In genomic region chr3:170357176-170357919, GRCh38 we compare ENCODE assay signal across 8 cellular contexts. TPM values are rescaled to one million over a fixed set of nuclear protein-coding genes. Genes with fewer than 3 reads are reported as not detected.
DNase-seq lines count a peak whose midpoint lies in the region; ATAC-seq, FAIRE-seq and TF ChIP-seq lines count a peak whose summit lies in the region.

Gene SKIL, plus strand, starts transcription at chr3:170357715. Its CDS starts 2,617 bp downstream, at chr3:170360332.

- H3K4me3 Mint-ChIP-seq in activated naive CD8-positive, alpha-beta T cell treated with anti-CD3 and anti-CD28 coated beads, Interleukin-2, amount 10 ng/mL, durations not matched to agents 7 days and 5 days: peak within 1 kb of the TSS; percentile 93

- H3K27me3 ChIP-seq in SU-DHL-6 (ENCODE audit: low read length) (no peaks in the 10 kb centered on the region), pancreas (no peaks in the 10 kb centered on the region), thyroid gland (no peaks in the 10 kb centered on the region)

- peaks cover 14% of the 10 kb centered on the region; the same call in 1 of the 2 replicates for H3K36me3 ChIP-seq in SU-DHL-6 (ENCODE audit: low read length)
- no peaks in the 10 kb centered on the region for H3K36me3 ChIP-seq in pancreas
- H3K36me3 ChIP-seq in thyroid gland: peaks cover 0 to 2% of the 10 kb centered on the region in 2 donors

- H3K27me3 Mint-ChIP-seq in activated naive CD8-positive, alpha-beta T cell treated with anti-CD3 and anti-CD28 coated beads, Interleukin-2, amount 10 ng/mL, durations not matched to agents 7 days and 5 days: peaks cover 8% of the 10 kb centered on the region

- TF ChIP-seq POLR2A in thyroid gland (IDR thresholded peaks at IDR 0.05): peak; percentile 68 to 94

- H3K4me1 Mint-ChIP-seq in activated naive CD8-positive, alpha-beta T cell treated with anti-CD3 and anti-CD28 coated beads, Interleukin-2, amount 10 ng/mL, durations not matched to agents 7 days and 5 days: peaks cover 25% of the 10 kb centered on the region

- H3K9ac ChIP-seq in SU-DHL-6 (ENCODE audit: low read length): peak within 1 kb of the TSS; percentile 97

- peak; percentile 98 for DNase-seq in GM12865 (ENCODE audit: low read depth)
- peak; percentile 91 for DNase-seq in NCI-H128 (lab: John Stamatoyannopoulos, UW; ENCODE audit: unreplicated experiment)
- peak; percentile 93 for DNase-seq in activated naive CD8-positive, alpha-beta T cell treated with anti-CD3 and anti-CD28 coated beads, Interleukin-2, amount 10 ng/mL, durations not matched to agents 7 days and 5 days
- DNase-seq in head of caudate nucleus: peak; percentile 93 to 98 (median 96)
- peak; percentile 96 to 99 (median 98) for DNase-seq in pancreas
- peak; percentile 98 to 99 for DNase-seq in thyroid gland

- H3K9me3 ChIP-seq in SU-DHL-6 (ENCODE audit: insufficient read depth, low read length) (no peaks in the 10 kb centered on the region), pancreas (no peaks in the 10 kb centered on the region), thyroid gland (no peaks in the 10 kb centered on the region)

- H3F3A ChIP-seq in SU-DHL-6 (ENCODE audit: insufficient read depth): peaks cover 46% of the 10 kb centered on the region

- 0 to 1% methylated on average over 49 to 110 of the region's 110 CpGs for WGBS in pancreas, 2 donors
- WGBS in thyroid gland, 2 donors: 0% methylated on average over 15 of the region's 110 CpGs; no CpG with 5 or more reads in 1 of the 2 donors

- ATAC-seq in HG02759 (IDR thresholded peaks at IDR 0.05; ENCODE audit: unreplicated experiment): peak; percentile 56
- ATAC-seq in activated naive CD8-positive, alpha-beta T cell treated with anti-CD3 and anti-CD28 coated beads, Interleukin-2, amount 10 ng/mL, durations not matched to agents 7 days and 5 days (ENCODE audit: low read depth): peak; percentile 80
- peak; percentile 72 to 86 (median 82) for ATAC-seq in pancreas

- H3K27ac Mint-ChIP-seq in activated naive CD8-positive, alpha-beta T cell treated with anti-CD3 and anti-CD28 coated beads, Interleukin-2, amount 10 ng/mL, durations not matched to agents 7 days and 5 days: peak within 1 kb of the TSS; percentile 95

- H3K4me1 ChIP-seq in pancreas: peaks cover 9 to 30% (median 14%) of the 10 kb centered on the region in 3 donors
- H3K4me1 ChIP-seq in thyroid gland: peaks cover 11 to 24% of the 10 kb centered on the region in 2 donors

- POLR2A ChIA-PET in activated naive CD8-positive, alpha-beta T cell treated with anti-CD3 and anti-CD28 coated beads, Interleukin-2, amount 10 ng/mL, durations not matched to agents 7 days and 5 days (lab: Charles Lee): interaction anchor here (0.6 to 2.4 kb wide), 15 partner anchors 9 to 589 kb away, joined by 3 to 12 read pairs (median 4); partner anchors contain the start of genes ACTRT3, MYNN, PHC3 and PRKCI

- H3K27ac ChIP-seq in SU-DHL-6 (ENCODE audit: low read depth, low read length): peak within 1 kb of the TSS; percentile 96
- peak within 1 kb of the TSS; percentile 91 to 99 (median 99) for H3K27ac ChIP-seq in pancreas
- peak within 1 kb of the TSS; percentile 89 to 100 (median 94) for H3K27ac ChIP-seq in thyroid gland

- peak within 1 kb of the TSS; percentile 62 for H3K4me3 ChIP-seq in GM12865 (ENCODE audit: low read depth, low read length)
- peak within 1 kb of the TSS; percentile 96 for H3K4me3 ChIP-seq in SU-DHL-6 (ENCODE audit: insufficient read depth, low read length, poor library complexity, severe bottlenecking)
- peak within 1 kb of the TSS; percentile 93 to 96 (median 94) for H3K4me3 ChIP-seq in pancreas
- H3K4me3 ChIP-seq in thyroid gland (replicated peaks in 1 of 3): peak within 1 kb of the TSS; percentile 52 to 96 (median 56)

- peak; percentile 3 for TF ChIP-seq CTCF in GM12865 (IDR thresholded peaks at IDR 0.05; ENCODE audit: insufficient read depth, low read depth, low read length, missing control alignments)
- TF ChIP-seq CTCF in SU-DHL-6 (IDR thresholded peaks at IDR 0.05; ENCODE audit: insufficient read depth, low read length, poor library complexity, severe bottlenecking): no peak
- peak in 1 of 4 donors; percentile 6 for TF ChIP-seq CTCF in pancreas (IDR thresholded peaks at IDR 0.05)
- peak in 3 of 6 experiments; percentile 26 to 39 (median 38) for TF ChIP-seq CTCF in thyroid gland (IDR thresholded peaks at IDR 0.05)

- FAIRE-seq in pancreas (lab: Jason Lieb, UNC): no peak

- H3K9me2 ChIP-seq in SU-DHL-6 (replicated peaks; ENCODE audit: insufficient read depth, low read length): no peaks in the 10 kb centered on the region

- H2AFZ ChIP-seq in SU-DHL-6 (ENCODE audit: low read depth, low read length, severe bottlenecking): peak within 1 kb of the TSS; percentile 85

- intact Hi-C loops in head of caudate nucleus (cut with DNase I) (loop anchor here (2.0 to 10.0 kb wide), 2 partner anchors 47 to 133 kb away; partner anchors contain the start of gene PRKCI), pancreas (cut with DNase I) (no loop called here), thyroid gland (cut with DNase I) (no loop called here)

- no peaks in the 10 kb centered on the region; the same call in 1 of the 2 replicates for H4K20me1 ChIP-seq in SU-DHL-6 (ENCODE audit: low read depth, low read length)

- H3K9me3 Mint-ChIP-seq in activated naive CD8-positive, alpha-beta T cell treated with anti-CD3 and anti-CD28 coated beads, Interleukin-2, amount 10 ng/mL, durations not matched to agents 7 days and 5 days: no peaks in the 10 kb centered on the region

- peak within 1 kb of the TSS; percentile 99 for H3K4me2 ChIP-seq in SU-DHL-6 (ENCODE audit: low read depth, low read length, poor library complexity, severe bottlenecking)

- H3K79me2 ChIP-seq in SU-DHL-6 (ENCODE audit: insufficient read depth, low read length): peaks cover 47% of the 10 kb centered on the region

- H3K36me3 Mint-ChIP-seq in activated naive CD8-positive, alpha-beta T cell treated with anti-CD3 and anti-CD28 coated beads, Interleukin-2, amount 10 ng/mL, durations not matched to agents 7 days and 5 days: peaks cover 11% of the 10 kb centered on the region

RNA-seq across cellular contexts. Expression of gene SKIL, which starts in this region (rescaled TPM):
- total RNA-seq in activated naive CD8-positive, alpha-beta T cell treated with anti-CD3 and anti-CD28 coated beads, Interleukin-2, amount 10 ng/mL, durations not matched to agents 7 days and 5 days: 10 to 100 TPM; 27.9 to 32.6 TPM
- total RNA-seq in pancreas (10 to 100 TPM; 14.3 to 52.1 (median 18.5) TPM), thyroid gland (10 to 100 TPM; 44.1 to 75.4 (median 58.9) TPM)
- polyA plus RNA-seq in pancreas: 1 to 10 TPM; 5.1 to 6.0 TPM

Comparison
In these comparisons a context has a peak if more than half of its experiments do, and no peak if none do; other contexts are left out.
1. Peak in every context shown above with its lines: DNase-seq, ATAC-seq, H3K4me3 ChIP-seq and H3K27ac ChIP-seq.